In the genomic region with DNA sequence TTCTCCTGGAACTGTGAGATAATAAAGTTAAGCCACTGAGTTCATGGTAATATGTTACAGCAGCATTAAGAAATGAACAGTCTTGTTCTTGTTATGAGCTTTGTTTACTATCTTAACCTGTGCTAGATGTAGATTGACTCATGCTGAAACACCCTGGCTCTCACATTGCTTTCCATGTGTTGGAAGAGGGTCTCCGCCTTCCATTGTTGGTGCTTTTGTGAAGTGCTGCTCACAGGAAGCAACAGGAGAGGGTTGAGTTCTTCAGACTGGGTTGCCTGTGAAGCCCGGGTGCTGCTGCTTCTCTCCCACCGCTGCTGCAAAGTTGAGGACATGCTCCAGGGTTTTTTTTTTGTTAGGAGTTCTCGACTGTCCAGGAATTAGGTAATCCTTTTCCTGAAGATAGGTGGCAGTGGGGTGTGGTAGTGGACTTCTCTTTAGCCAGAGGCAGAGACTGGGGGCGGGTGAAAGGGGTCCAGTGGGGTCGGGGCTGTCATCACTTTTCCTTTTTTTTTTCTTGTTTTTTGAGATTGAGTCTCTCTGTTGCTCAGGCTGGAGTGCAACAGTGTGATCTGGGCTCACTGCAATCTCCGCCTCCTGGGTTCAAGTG, we compare ENCODE assay signal across 1 cellular context.
TF ChIP-seq lines count a peak whose summit lies in the region.

No MANE protein-coding gene starts in this region.

TF ChIP-seq in GM23338, 12 proteins besides CTCF, POLR2A, EP300 and RAD21 (continued from another document):
- TF ChIP-seq, protein P1, sequence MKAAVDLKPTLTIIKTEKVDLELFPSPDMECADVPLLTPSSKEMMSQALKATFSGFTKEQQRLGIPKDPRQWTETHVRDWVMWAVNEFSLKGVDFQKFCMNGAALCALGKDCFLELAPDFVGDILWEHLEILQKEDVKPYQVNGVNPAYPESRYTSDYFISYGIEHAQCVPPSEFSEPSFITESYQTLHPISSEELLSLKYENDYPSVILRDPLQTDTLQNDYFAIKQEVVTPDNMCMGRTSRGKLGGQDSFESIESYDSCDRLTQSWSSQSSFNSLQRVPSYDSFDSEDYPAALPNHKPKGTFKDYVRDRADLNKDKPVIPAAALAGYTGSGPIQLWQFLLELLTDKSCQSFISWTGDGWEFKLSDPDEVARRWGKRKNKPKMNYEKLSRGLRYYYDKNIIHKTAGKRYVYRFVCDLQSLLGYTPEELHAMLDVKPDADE (IDR thresholded peaks at IDR 0.05) = no peak
- TF ChIP-seq ZNF331 (CRISPR knock-in tag; IDR thresholded peaks at IDR 0.05; ENCODE audit: low read depth) (no peak), POLR2AphosphoS5 (IDR thresholded peaks at IDR 0.05; ENCODE audit: low read depth) (no peak), CREB1 (CRISPR knock-in tag; IDR thresholded peaks at IDR 0.05; ENCODE audit: low read depth) (no peak), NANOG (IDR thresholded peaks at IDR 0.05; ENCODE audit: borderline replicate concordance) (no peak)
- TF ChIP-seq, protein P2, sequence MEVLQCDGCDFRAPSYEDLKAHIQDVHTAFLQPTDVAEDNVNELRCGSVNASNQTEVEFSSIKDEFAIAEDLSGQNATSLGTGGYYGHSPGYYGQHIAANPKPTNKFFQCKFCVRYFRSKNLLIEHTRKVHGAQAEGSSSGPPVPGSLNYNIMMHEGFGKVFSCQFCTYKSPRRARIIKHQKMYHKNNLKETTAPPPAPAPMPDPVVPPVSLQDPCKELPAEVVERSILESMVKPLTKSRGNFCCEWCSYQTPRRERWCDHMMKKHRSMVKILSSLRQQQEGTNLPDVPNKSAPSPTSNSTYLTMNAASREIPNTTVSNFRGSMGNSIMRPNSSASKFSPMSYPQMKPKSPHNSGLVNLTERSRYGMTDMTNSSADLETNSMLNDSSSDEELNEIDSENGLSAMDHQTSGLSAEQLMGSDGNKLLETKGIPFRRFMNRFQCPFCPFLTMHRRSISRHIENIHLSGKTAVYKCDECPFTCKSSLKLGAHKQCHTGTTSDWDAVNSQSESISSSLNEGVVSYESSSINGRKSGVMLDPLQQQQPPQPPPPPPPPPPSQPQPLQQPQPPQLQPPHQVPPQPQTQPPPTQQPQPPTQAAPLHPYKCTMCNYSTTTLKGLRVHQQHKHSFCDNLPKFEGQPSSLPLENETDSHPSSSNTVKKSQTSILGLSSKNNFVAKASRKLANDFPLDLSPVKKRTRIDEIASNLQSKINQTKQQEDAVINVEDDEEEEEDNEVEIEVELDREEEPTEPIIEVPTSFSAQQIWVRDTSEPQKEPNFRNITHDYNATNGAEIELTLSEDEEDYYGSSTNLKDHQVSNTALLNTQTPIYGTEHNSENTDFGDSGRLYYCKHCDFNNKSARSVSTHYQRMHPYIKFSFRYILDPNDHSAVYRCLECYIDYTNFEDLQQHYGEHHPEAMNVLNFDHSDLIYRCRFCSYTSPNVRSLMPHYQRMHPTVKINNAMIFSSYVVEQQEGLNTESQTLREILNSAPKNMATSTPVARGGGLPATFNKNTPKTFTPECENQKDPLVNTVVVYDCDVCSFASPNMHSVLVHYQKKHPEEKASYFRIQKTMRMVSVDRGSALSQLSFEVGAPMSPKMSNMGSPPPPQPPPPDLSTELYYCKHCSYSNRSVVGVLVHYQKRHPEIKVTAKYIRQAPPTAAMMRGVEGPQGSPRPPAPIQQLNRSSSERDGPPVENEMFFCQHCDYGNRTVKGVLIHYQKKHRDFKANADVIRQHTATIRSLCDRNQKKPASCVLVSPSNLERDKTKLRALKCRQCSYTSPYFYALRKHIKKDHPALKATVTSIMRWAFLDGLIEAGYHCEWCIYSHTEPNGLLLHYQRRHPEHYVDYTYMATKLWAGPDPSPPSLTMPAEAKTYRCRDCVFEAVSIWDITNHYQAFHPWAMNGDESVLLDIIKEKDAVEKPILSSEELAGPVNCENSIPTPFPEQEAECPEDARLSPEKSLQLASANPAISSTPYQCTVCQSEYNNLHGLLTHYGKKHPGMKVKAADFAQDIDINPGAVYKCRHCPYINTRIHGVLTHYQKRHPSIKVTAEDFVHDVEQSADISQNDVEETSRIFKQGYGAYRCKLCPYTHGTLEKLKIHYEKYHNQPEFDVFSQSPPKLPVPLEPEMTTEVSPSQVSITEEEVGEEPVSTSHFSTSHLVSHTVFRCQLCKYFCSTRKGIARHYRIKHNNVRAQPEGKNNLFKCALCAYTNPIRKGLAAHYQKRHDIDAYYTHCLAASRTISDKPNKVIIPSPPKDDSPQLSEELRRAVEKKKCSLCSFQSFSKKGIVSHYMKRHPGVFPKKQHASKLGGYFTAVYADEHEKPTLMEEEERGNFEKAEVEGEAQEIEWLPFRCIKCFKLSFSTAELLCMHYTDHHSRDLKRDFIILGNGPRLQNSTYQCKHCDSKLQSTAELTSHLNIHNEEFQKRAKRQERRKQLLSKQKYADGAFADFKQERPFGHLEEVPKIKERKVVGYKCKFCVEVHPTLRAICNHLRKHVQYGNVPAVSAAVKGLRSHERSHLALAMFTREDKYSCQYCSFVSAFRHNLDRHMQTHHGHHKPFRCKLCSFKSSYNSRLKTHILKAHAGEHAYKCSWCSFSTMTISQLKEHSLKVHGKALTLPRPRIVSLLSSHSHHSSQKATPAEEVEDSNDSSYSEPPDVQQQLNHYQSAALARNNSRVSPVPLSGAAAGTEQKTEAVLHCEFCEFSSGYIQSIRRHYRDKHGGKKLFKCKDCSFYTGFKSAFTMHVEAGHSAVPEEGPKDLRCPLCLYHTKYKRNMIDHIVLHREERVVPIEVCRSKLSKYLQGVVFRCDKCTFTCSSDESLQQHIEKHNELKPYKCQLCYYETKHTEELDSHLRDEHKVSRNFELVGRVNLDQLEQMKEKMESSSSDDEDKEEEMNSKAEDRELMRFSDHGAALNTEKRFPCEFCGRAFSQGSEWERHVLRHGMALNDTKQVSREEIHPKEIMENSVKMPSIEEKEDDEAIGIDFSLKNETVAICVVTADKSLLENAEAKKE (CRISPR knock-in tag; IDR thresholded peaks at IDR 0.05) = no peak
